Comparison of ENCODE assay signal across 8 cellular contexts in genomic region chr1:182588460-182589396, GRCh38. TPM values are rescaled to one million over a fixed set of nuclear protein-coding genes. Genes with fewer than 3 reads are reported as not detected.
DNase-seq lines count a peak whose midpoint lies in the region; ATAC-seq, FAIRE-seq and TF ChIP-seq lines count a peak whose summit lies in the region.

Gene RNASEL, minus strand, starts transcription at chr1:182589256. Its CDS starts 2,450 bp downstream, at chr1:182586806.

- H3K9me3 Mint-ChIP-seq in CD4-positive, alpha-beta memory T cell, result peaks cover 0 to 4% (median 0%) of the 10 kb centered on the region in 8 donors
- no peaks in the 10 kb centered on the region for H3K9me3 Mint-ChIP-seq in activated naive CD4-positive, alpha-beta T cell treated with anti-CD3 and anti-CD28 coated beads, Interleukin-2, amount 50 U/mL, for 72 hours
- no peaks in the 10 kb centered on the region for H3K9me3 Mint-ChIP-seq in glutamatergic neuron (ENCODE audit: unreplicated experiment)

- no peaks in the 10 kb centered on the region for H3K36me3 ChIP-seq in CD4-positive, alpha-beta memory T cell (ENCODE audit: insufficient read depth, low read length)
- no peaks in the 10 kb centered on the region for H3K36me3 ChIP-seq in RWPE2 (ENCODE audit: low read depth)
- no peaks in the 10 kb centered on the region for H3K36me3 ChIP-seq in urinary bladder (ENCODE audit: insufficient read depth)

- peak within 1 kb of the TSS; percentile 98 for H3K27ac ChIP-seq in CD4-positive, alpha-beta memory T cell (ENCODE audit: low read depth, low read length)
- peak within 1 kb of the TSS; percentile 64 for H3K27ac ChIP-seq in RWPE2 (ENCODE audit: poor library complexity, severe bottlenecking)
- peak within 1 kb of the TSS; percentile 87 for H3K27ac ChIP-seq in urinary bladder (ENCODE audit: low read depth)

- WGBS in urinary bladder, result 9% methylated on average over 21 of the region's 21 CpGs

- ATAC-seq in HG03354 (IDR thresholded peaks at IDR 0.05; ENCODE audit: poor library complexity, severe bottlenecking, unreplicated experiment), result peak; percentile 91
- peak; percentile 93 for ATAC-seq in RWPE2 (ENCODE audit: low read depth)
- peak; percentile 88 to 95 for ATAC-seq in activated naive CD4-positive, alpha-beta T cell treated with anti-CD3 and anti-CD28 coated beads, Interleukin-2, amount 50 U/mL, for 72 hours

- POLR2A ChIA-PET in CD4-positive, alpha-beta memory T cell (lab: Charles Lee; ENCODE audit: partially characterized antibody), result interaction anchor here (0.8 to 3.3 kb wide), 12 partner anchors 12 to 559 kb away, joined by 3 to 31 read pairs (median 9); partner anchors contain the start of genes DHX9, NPL and RGS16

- intact Hi-C loops in CD4-positive, alpha-beta memory T cell (cut with micrococcal nuclease), result loop anchor here (1.0 to 2.0 kb wide), 3 partner anchors 16 to 560 kb away; partner anchors contain the start of genes DHX9 and RGS16

- peak within 1 kb of the TSS; percentile 96 to 100 (median 99) for H3K27ac Mint-ChIP-seq in CD4-positive, alpha-beta memory T cell
- H3K27ac Mint-ChIP-seq in activated naive CD4-positive, alpha-beta T cell treated with anti-CD3 and anti-CD28 coated beads, Interleukin-2, amount 50 U/mL, for 72 hours, result peak within 1 kb of the TSS; percentile 92 to 99
- H3K27ac Mint-ChIP-seq in glutamatergic neuron (ENCODE audit: unreplicated experiment), result peak within 1 kb of the TSS; percentile 26

- peak; percentile 95 for FAIRE-seq in GM19239 (lab: Jason Lieb, UNC)

- no peaks in the 10 kb centered on the region for H3K27me3 ChIP-seq in CD4-positive, alpha-beta memory T cell (ENCODE audit: insufficient read depth, low read length)
- H3K27me3 ChIP-seq in RWPE2 (ENCODE audit: insufficient read depth, poor library complexity, severe bottlenecking), result no peaks in the 10 kb centered on the region

- CTCF ChIA-PET in CD4-positive, alpha-beta memory T cell (lab: Charles Lee; ENCODE audit: partially characterized antibody), result interaction anchor here (0.8 to 5.4 kb wide), 10 partner anchors 7 to 445 kb away, joined by 3 to 69 read pairs (median 4); no protein-coding TSS in a partner anchor

- H3K9me3 ChIP-seq in CD4-positive, alpha-beta memory T cell (ENCODE audit: control insufficient read depth in 1 of 2, low read length in 2 of 2), result no peaks in the 10 kb centered on the region
- H3K9me3 ChIP-seq in RWPE2 (ENCODE audit: severe bottlenecking), result no peaks in the 10 kb centered on the region

- H3K4me1 ChIP-seq in CD4-positive, alpha-beta memory T cell (ENCODE audit: insufficient read depth, low read length), result peaks cover 48% of the 10 kb centered on the region
- no peaks in the 10 kb centered on the region for H3K4me1 ChIP-seq in RWPE2 (ENCODE audit: insufficient read depth, poor library complexity, severe bottlenecking)
- H3K4me1 ChIP-seq in urinary bladder (ENCODE audit: insufficient read depth), result peaks cover 6% of the 10 kb centered on the region

- H3K4me3 ChIP-seq in CD4-positive, alpha-beta memory T cell (ENCODE audit: low read length in 2 of 2), result peak within 1 kb of the TSS; percentile 93 to 94
- peak within 1 kb of the TSS; percentile 40 for H3K4me3 ChIP-seq in RWPE2 (ENCODE audit: severe bottlenecking)
- peak within 1 kb of the TSS; percentile 62 for H3K4me3 ChIP-seq in urinary bladder (ENCODE audit: low read depth, low read length)

- H3K4me1 Mint-ChIP-seq in CD4-positive, alpha-beta memory T cell, result peaks cover 36 to 61% (median 46%) of the 10 kb centered on the region in 4 donors
- peaks cover 4% of the 10 kb centered on the region for H3K4me1 Mint-ChIP-seq in glutamatergic neuron (ENCODE audit: low read depth, unreplicated experiment)

- H3K36me3 Mint-ChIP-seq in CD4-positive, alpha-beta memory T cell, result peaks cover 32 to 45% of the 10 kb centered on the region in 2 donors
- H3K36me3 Mint-ChIP-seq in activated naive CD4-positive, alpha-beta T cell treated with anti-CD3 and anti-CD28 coated beads, Interleukin-2, amount 50 U/mL, for 72 hours, result peaks cover 8 to 13% of the 10 kb centered on the region in 2 donors
- H3K36me3 Mint-ChIP-seq in glutamatergic neuron (ENCODE audit: unreplicated experiment), result no peaks in the 10 kb centered on the region

- no peak for TF ChIP-seq CTCF in RWPE2 (IDR thresholded peaks at IDR 0.05; ENCODE audit: poor library complexity, severe bottlenecking)
- TF ChIP-seq CTCF in glutamatergic neuron (IDR thresholded peaks at IDR 0.05; ENCODE audit: partially characterized antibody, unreplicated experiment), result no peak

- peak within 1 kb of the TSS; percentile 93 to 99 (median 96) for H3K4me3 Mint-ChIP-seq in CD4-positive, alpha-beta memory T cell
- H3K4me3 Mint-ChIP-seq in glutamatergic neuron (ENCODE audit: unreplicated experiment), result peak within 1 kb of the TSS; percentile 86

- no peaks in the 10 kb centered on the region for H3K27me3 Mint-ChIP-seq in CD4-positive, alpha-beta memory T cell
- H3K27me3 Mint-ChIP-seq in glutamatergic neuron (ENCODE audit: unreplicated experiment), result peaks cover 4% of the 10 kb centered on the region

- DNase-seq in CD4-positive, alpha-beta memory T cell, result peak; percentile 60 to 77 (median 71)
- DNase-seq in GM19239 (ENCODE audit: insufficient read length, low spot score) (peak; percentile 48), RWPE2 (ENCODE audit: low spot score) (no peak), glutamatergic neuron (no peak), occipital lobe (lab: John Stamatoyannopoulos, UW) (peak; percentile 77)
- peak in 1 of 2 donors; percentile 40 for DNase-seq in activated naive CD4-positive, alpha-beta T cell treated with anti-CD3 and anti-CD28 coated beads, Interleukin-2, amount 50 U/mL, for 72 hours (ENCODE audit: low spot score in 2 of 2)

RNA-seq across cellular contexts. Expression of gene RNASEL, which starts in this region (rescaled TPM):
- 10 to 100 TPM; 33.9 to 35.4 TPM for total RNA-seq in CD4-positive, alpha-beta memory T cell
- 10 to 100 TPM in 1 of 2 donors, 1 to 10 TPM in 1; 4.5 to 11.6 TPM for polyA plus RNA-seq in CD4-positive, alpha-beta memory T cell
- 1 to 10 TPM; 3.6 to 5.2 TPM for total RNA-seq in activated naive CD4-positive, alpha-beta T cell treated with anti-CD3 and anti-CD28 coated beads, Interleukin-2, amount 50 U/mL, for 72 hours
- 1.3 TPM for total RNA-seq in glutamatergic neuron (ENCODE audit: unreplicated experiment)
- 4.1 TPM for total RNA-seq in occipital lobe
- 17.2 TPM for total RNA-seq in urinary bladder
- polyA plus RNA-seq in urinary bladder, result 10.7 TPM

Comparison
In these comparisons a context has a peak if more than half of its experiments do, and no peak if none do; other contexts are left out.
1. DNase-seq: peak in CD4-positive, alpha-beta memory T cell (5 of 5), GM19239 (single experiment) and occipital lobe (single experiment); none in RWPE2 (single experiment) and glutamatergic neuron (single experiment).
2. H3K4me3 ChIP-seq: peak in every context shown above with its lines; median percentile 94 in CD4-positive, alpha-beta memory T cell; 62 in urinary bladder; 40 in RWPE2.
3. H3K27ac Mint-ChIP-seq: peak in every context shown above with its lines; median percentile 99 in CD4-positive, alpha-beta memory T cell; 96 in activated naive CD4-positive, alpha-beta T cell treated with anti-CD3 and anti-CD28 coated beads, Interleukin-2, amount 50 U/mL, for 72 hours; 26 in glutamatergic neuron.
4. Peak in every context shown above with its lines, with median percentiles within 50 percentile points of each other: H3K27ac ChIP-seq and ATAC-seq.